Comparison of ENCODE assay signal across 11 cellular contexts in genomic region chr1:234515821-234516241, GRCh38. TPM values are rescaled to one million over a fixed set of nuclear protein-coding genes. Genes with fewer than 3 reads are reported as not detected.
A peak's percentile ranks its signal among the peaks of the same experiment; 100 is the strongest.
DNase-seq lines count a peak whose midpoint lies in the region; ATAC-seq, FAIRE-seq and TF ChIP-seq lines count a peak whose summit lies in the region.
"Had no signal": no experiment of that assay in that cellular context is flagged by ENCODE, and none has a peak within 500 bp of the region (broad histone marks: within the 10 kb centered on the region; RNA-seq: fewer than 3 reads in every experiment).

No MANE protein-coding gene starts in this region.

- no peaks in the 10 kb centered on the region for H3K79me2 ChIP-seq in PC-3 (ENCODE audit: low read length)

- H3K27ac ChIP-seq in PC-3 (ENCODE audit: low read length), result peak overlapping the region; percentile 83
- peak overlapping the region; percentile 26 for H3K27ac ChIP-seq in psoas muscle

- FAIRE-seq in G401.6 (lab: Jason Lieb, UNC), result peak; percentile 98

- no peaks in the 10 kb centered on the region for H3K9me2 ChIP-seq in PC-3 (replicated peaks; ENCODE audit: low read length)

- H3K27me3 ChIP-seq in PC-3 (ENCODE audit: low read length), result no peaks in the 10 kb centered on the region
- no peaks in the 10 kb centered on the region for H3K27me3 ChIP-seq in psoas muscle (ENCODE audit: insufficient read depth in 3 of 3, low read length in 2 of 3)
- H3K27me3 ChIP-seq: upper lobe of left lung had no signal

- intact Hi-C loops in PC-3 (cut with micrococcal nuclease), result no loop called here
- intact Hi-C loops in psoas muscle (cut with DNase I), result loop anchor here in 1 of 2 donors (5.0 kb wide), 1 partner anchor 481 kb away; no protein-coding TSS in a partner anchor

- H3K4me1 ChIP-seq in PC-3 (ENCODE audit: insufficient read depth, low read length) (peaks cover 12% of the 10 kb centered on the region), psoas muscle (peaks cover 43% of the 10 kb centered on the region)

- H3K4me2 ChIP-seq in PC-3 (ENCODE audit: low read length), result peak overlapping the region; percentile 60

- TF ChIP-seq CTCF in PC-3 (conservative IDR thresholded peaks at IDR 0.05; ENCODE audit: low read depth, low read length) (no peak), epithelial cell of esophagus (IDR thresholded peaks at IDR 0.05; ENCODE audit: insufficient read depth, low read depth, low read length, missing control alignments) (no peak), psoas muscle (IDR thresholded peaks at IDR 0.05) (no peak)

- WGBS in psoas muscle, 3 donors, result 49 to 56% (median 50%) methylated on average over 3 of the region's 3 CpGs

- 0 out of 2 replicates have a peak overlapping the region, but pooled peaks have one; percentile 16 for H3K9ac ChIP-seq in PC-3 (ENCODE audit: low read length)

- POLR2A ChIA-PET in PC-3 (lab: Charles Lee; ENCODE audit: unreplicated experiment), result no interaction called here

- H2AFZ ChIP-seq in PC-3 (ENCODE audit: low read length), result peak overlapping the region; percentile 62

- no TSS peak for BruUV-seq in PC-3 (replicated peaks; lab: Mats Ljungman, UMichigan)

- peak; percentile 78 for ATAC-seq in PC-3
- ATAC-seq in psoas muscle, result no peak
- ATAC-seq in GM21528 (IDR thresholded peaks at IDR 0.05; ENCODE audit: low FRiP score, unreplicated experiment), result no peak
- no peak for ATAC-seq in GM19023 (IDR thresholded peaks at IDR 0.05; ENCODE audit: unreplicated experiment)
- no peak for ATAC-seq in HG03280 (IDR thresholded peaks at IDR 0.05; ENCODE audit: unreplicated experiment)

- H3K9me3 ChIP-seq in PC-3 (ENCODE audit: low read length) (no peaks in the 10 kb centered on the region), psoas muscle (no peaks in the 10 kb centered on the region)
- H3K9me3 ChIP-seq: upper lobe of left lung had no signal

- H4K20me1 ChIP-seq in PC-3 (ENCODE audit: low read length), result no peaks in the 10 kb centered on the region

- no peaks in the 10 kb centered on the region for H3K36me3 ChIP-seq in PC-3 (ENCODE audit: low read depth, low read length)
- no peaks in the 10 kb centered on the region for H3K36me3 ChIP-seq in psoas muscle (ENCODE audit: insufficient read depth in 1 of 2, low read depth in 1 of 2)
- H3K36me3 ChIP-seq: upper lobe of left lung had no signal

- no peak overlapping the region for H3K4me3 ChIP-seq in PC-3 (ENCODE audit: low read length)
- H3K4me3 ChIP-seq in epithelial cell of esophagus (ENCODE audit: low read length), result no peak overlapping the region
- H3K4me3 ChIP-seq in psoas muscle, result no peak overlapping the region
- H3K4me3 ChIP-seq: upper lobe of left lung had no signal

- peak; percentile 55 for DNase-seq in PC-3
- DNase-seq in epithelial cell of esophagus (ENCODE audit: low read depth), result peak; percentile 56
- no peak for DNase-seq in psoas muscle
- no peak for DNase-seq in iPS-NIHi11 (ENCODE audit: low spot score)
- DNase-seq: activated gamma-delta T cell treated with Interleukin-2 at 50 U/mL for 16 hours, T-helper 2 cell, upper lobe of left lung had no signal

- CTCF ChIA-PET in PC-3 (lab: Charles Lee), result no interaction called here

- no peaks in the 10 kb centered on the region for H3F3A ChIP-seq in PC-3 (ENCODE audit: low read length, unreplicated experiment)

RNA-seq across cellular contexts. Expression of gene TARBP1, which starts 36.9 kb away (rescaled TPM):
- total RNA-seq in PC-3 (2014; rRNA removed) (15.1 and 27.7 TPM in 2 replicates), psoas muscle (10 to 100 TPM in 1 of 4 donors, 1 to 10 TPM in 3; 5.8 to 10.5 (median 9.0) TPM)
- 10 to 100 TPM in 1 of 3 donors, 1 to 10 TPM in 2; 5.8 to 10.4 (median 6.6) TPM for polyA plus RNA-seq in psoas muscle

Comparison
In these comparisons a context has a peak if more than half of its experiments do, and no peak if none do; other contexts are left out.
1. DNase-seq: peak in PC-3 (single experiment) and epithelial cell of esophagus (single experiment); none in psoas muscle (0 of 2) and iPS-NIHi11 (single experiment).